Comparison of ENCODE assay signal across 1 cellular context in the genomic region with DNA sequence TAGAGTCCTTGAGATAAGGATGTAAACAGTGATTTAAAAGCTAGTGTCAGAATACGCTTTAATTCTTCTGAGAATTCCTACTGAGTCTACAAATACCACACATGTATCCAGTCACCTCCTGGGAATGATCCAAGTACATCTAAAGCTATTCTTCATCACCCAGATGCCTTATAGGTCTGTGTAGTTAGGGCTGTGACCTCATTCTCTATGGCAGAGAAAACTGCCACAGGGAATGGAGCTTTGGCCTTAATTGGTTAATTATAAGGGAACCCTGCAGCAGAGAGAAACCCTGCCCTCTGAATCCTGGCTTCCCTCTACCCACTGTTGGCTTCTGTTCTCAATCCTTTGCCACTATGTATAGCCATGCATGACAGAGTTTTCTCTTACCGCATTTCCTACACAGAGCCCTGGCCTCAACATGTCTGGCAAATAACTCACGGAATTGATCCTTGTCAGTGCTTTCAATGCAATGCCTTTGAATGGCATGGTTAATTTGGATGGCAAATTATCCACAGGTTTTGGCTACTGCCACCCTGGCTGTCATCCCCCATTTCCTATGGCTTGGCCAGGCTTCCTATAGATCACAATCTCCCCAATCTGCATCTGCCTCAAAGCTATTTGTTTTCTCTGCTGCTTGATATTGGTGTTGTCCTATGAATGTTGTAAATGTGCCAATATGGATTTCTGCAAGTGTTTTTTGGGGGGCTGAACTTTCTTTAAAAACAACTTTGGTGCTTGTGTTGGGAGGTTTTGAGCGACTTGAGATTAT.
TF ChIP-seq lines count a peak whose summit lies in the region.

No MANE protein-coding gene starts in this region.

TF ChIP-seq in SK-N-SH, 30 proteins besides CTCF, POLR2A, EP300 and RAD21 (continued from another document):
- TF ChIP-seq, protein P1, sequence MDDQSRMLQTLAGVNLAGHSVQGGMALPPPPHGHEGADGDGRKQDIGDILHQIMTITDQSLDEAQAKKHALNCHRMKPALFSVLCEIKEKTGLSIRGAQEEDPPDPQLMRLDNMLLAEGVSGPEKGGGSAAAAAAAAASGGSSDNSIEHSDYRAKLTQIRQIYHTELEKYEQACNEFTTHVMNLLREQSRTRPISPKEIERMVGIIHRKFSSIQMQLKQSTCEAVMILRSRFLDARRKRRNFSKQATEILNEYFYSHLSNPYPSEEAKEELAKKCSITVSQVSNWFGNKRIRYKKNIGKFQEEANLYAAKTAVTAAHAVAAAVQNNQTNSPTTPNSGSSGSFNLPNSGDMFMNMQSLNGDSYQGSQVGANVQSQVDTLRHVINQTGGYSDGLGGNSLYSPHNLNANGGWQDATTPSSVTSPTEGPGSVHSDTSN (IDR thresholded peaks at IDR 0.05) = peak; percentile 61
- TF ChIP-seq MXI1 (IDR thresholded peaks at IDR 0.05; ENCODE audit: low read depth, low read length) (peak; percentile 22; the same call in 1 of the 2 replicates), FOSL2 (IDR thresholded peaks at IDR 0.05; ENCODE audit: borderline replicate concordance, low read depth) (peak; percentile 58; the same call in 1 of the 2 replicates), RCOR1 (IDR thresholded peaks at IDR 0.05; ENCODE audit: low read length) (peak; percentile 60), GATA2 (CRISPR knock-in tag; IDR thresholded peaks at IDR 0.05) (no peak)
